9 cellular contexts compared by ENCODE assay signal in genomic region chr16:86604436-86605220, GRCh38. TPM values are rescaled to one million over a fixed set of nuclear protein-coding genes. Genes with fewer than 3 reads are reported as not detected.
A peak's percentile ranks its signal among the peaks of the same experiment; 100 is the strongest.
DNase-seq lines count a peak whose midpoint lies in the region; ATAC-seq and TF ChIP-seq lines count a peak whose summit lies in the region.
"Had no signal": no experiment of that assay in that cellular context is flagged by ENCODE, and none has a peak within 500 bp of the region (broad histone marks: within the 10 kb centered on the region; RNA-seq: fewer than 3 reads in every experiment).

No MANE protein-coding gene starts in this region.

- H3K27me3 ChIP-seq in CD4-positive, alpha-beta T cell (ENCODE audit: control insufficient read depth, insufficient read depth, low read length): peaks cover 5% of the 10 kb centered on the region
- peaks cover 4% of the 10 kb centered on the region for H3K27me3 ChIP-seq in rectal smooth muscle tissue (ENCODE audit: control insufficient read depth, insufficient read depth, low read length)
- no peaks in the 10 kb centered on the region for H3K27me3 ChIP-seq in neural progenitor cell

- peak; percentile 7 to 47 (median 23) for DNase-seq in CD4-positive, alpha-beta T cell
- peak; percentile 20 for DNase-seq in activated T-helper 1 cell treated with Interleukin-2 at 50 U/mL for 16 hours (ENCODE audit: low read depth)
- DNase-seq in neural progenitor cell (ENCODE audit: low spot score): no peak
- DNase-seq in A172 (ENCODE audit: low spot score): no peak
- no peak for DNase-seq in cerebellar cortex (ENCODE audit: low spot score)
- no peak for DNase-seq in NCI-H69 (lab: John Stamatoyannopoulos, UW)
- DNase-seq: DND-41 had no signal

- no peak overlapping the region for H3K4me2 ChIP-seq in neural progenitor cell

- no peak for TF ChIP-seq CTCF in CD4-positive, alpha-beta T cell (IDR thresholded peaks at IDR 0.05)
- TF ChIP-seq CTCF in neural progenitor cell (IDR thresholded peaks at IDR 0.05): no peak

- H3K4me3 Mint-ChIP-seq in CD4-positive, alpha-beta T cell: peak overlapping the region; percentile 88
- H3K4me3 Mint-ChIP-seq in neural progenitor cell: no peak overlapping the region

- no peaks in the 10 kb centered on the region for H3K9me3 Mint-ChIP-seq in CD4-positive, alpha-beta T cell
- peaks cover 5% of the 10 kb centered on the region for H3K9me3 Mint-ChIP-seq in neural progenitor cell

- no peaks in the 10 kb centered on the region for H3K79me2 ChIP-seq in neural progenitor cell (ENCODE audit: low read depth)

- H3K36me3 ChIP-seq in rectal smooth muscle tissue (ENCODE audit: control insufficient read depth, insufficient read depth, low read length) (no peaks in the 10 kb centered on the region), neural progenitor cell (no peaks in the 10 kb centered on the region)

- H3K36me3 Mint-ChIP-seq in CD4-positive, alpha-beta T cell (ENCODE audit: low read depth): no peaks in the 10 kb centered on the region
- no peaks in the 10 kb centered on the region for H3K36me3 Mint-ChIP-seq in neural progenitor cell

- no peak overlapping the region for H3K9ac ChIP-seq in rectal smooth muscle tissue (ENCODE audit: low read length)
- H3K9ac ChIP-seq in neural progenitor cell: no peak overlapping the region

- no peak overlapping the region for H2AFZ ChIP-seq in neural progenitor cell (replicated peaks)

- H3K27me3 Mint-ChIP-seq in CD4-positive, alpha-beta T cell: peaks cover 64% of the 10 kb centered on the region
- peaks cover 10% of the 10 kb centered on the region for H3K27me3 Mint-ChIP-seq in neural progenitor cell (ENCODE audit: insufficient read depth, low read depth)

- no peaks in the 10 kb centered on the region for H4K20me1 ChIP-seq in neural progenitor cell (ENCODE audit: low read depth)

- no peak overlapping the region for H3K27ac ChIP-seq in CD4-positive, alpha-beta T cell (ENCODE audit: low read depth, low read length)
- H3K27ac ChIP-seq in rectal smooth muscle tissue (ENCODE audit: low read depth, low read length) (no peak overlapping the region), neural progenitor cell (no peak overlapping the region)

- CTCF ChIA-PET in CD4-positive, alpha-beta T cell (lab: Charles Lee): no interaction called here

- peak overlapping the region; percentile 36 for H3K4me3 ChIP-seq in rectal smooth muscle tissue (ENCODE audit: low read length)
- H3K4me3 ChIP-seq in neural progenitor cell: no peak overlapping the region

- H3K4me1 Mint-ChIP-seq in CD4-positive, alpha-beta T cell (ENCODE audit: low read depth): peaks cover 8% of the 10 kb centered on the region
- H3K4me1 Mint-ChIP-seq in neural progenitor cell: no peaks in the 10 kb centered on the region

- peak; percentile 97 for ATAC-seq in CD4-positive, alpha-beta T cell (ENCODE audit: poor library complexity)
- ATAC-seq in HG03354 (IDR thresholded peaks at IDR 0.05; ENCODE audit: poor library complexity, severe bottlenecking, unreplicated experiment): peak; percentile 82

- POLR2A ChIA-PET in CD4-positive, alpha-beta T cell (lab: Charles Lee): interaction anchor here (0.7 kb wide), 1 partner anchor 40 kb away, joined by 3 read pairs; no protein-coding TSS in a partner anchor

- H3K4me1 ChIP-seq in rectal smooth muscle tissue (ENCODE audit: control insufficient read depth, insufficient read depth, low read length): no peaks in the 10 kb centered on the region
- H3K4me1 ChIP-seq in neural progenitor cell: no peaks in the 10 kb centered on the region

- no peaks in the 10 kb centered on the region for H3F3A ChIP-seq in neural progenitor cell (ENCODE audit: low read depth)

- peak overlapping the region; percentile 13 for H3K27ac Mint-ChIP-seq in CD4-positive, alpha-beta T cell
- H3K27ac Mint-ChIP-seq in neural progenitor cell: no peak overlapping the region

- no peaks in the 10 kb centered on the region for H3K9me3 ChIP-seq in CD4-positive, alpha-beta T cell (ENCODE audit: control insufficient read depth, low read length)
- no peaks in the 10 kb centered on the region for H3K9me3 ChIP-seq in neural progenitor cell (ENCODE audit: low read depth)

- intact Hi-C loops in CD4-positive, alpha-beta T cell (cut with DNase I, micrococcal nuclease): no loop called here

RNA-seq across cellular contexts. Expression of gene FOXL1, which starts 26.3 kb away (rescaled TPM):
- total RNA-seq in CD4-positive, alpha-beta T cell: not detected
- 0.07 and 0.31 TPM in 2 replicates for total RNA-seq in neural progenitor cell (ENCODE audit: low replicate concordance)
- 4.6 and 7.6 TPM in 2 replicates for total RNA-seq in A172 (2014; rRNA removed; shearing (Covaris generic))

RNA-seq across cellular contexts. Expression of gene FOXC2, which starts 38.0 kb away (rescaled TPM):
- total RNA-seq in CD4-positive, alpha-beta T cell: under 1 TPM; 0.11 to 0.19 TPM
- total RNA-seq in neural progenitor cell (ENCODE audit: low replicate concordance): not detected in 2 replicates
- total RNA-seq in A172 (2014; rRNA removed; shearing (Covaris generic)): 1.3 and 2.3 TPM in 2 replicates

RNA-seq across cellular contexts. Expression of gene MTHFSD, which starts 49.6 kb away (rescaled TPM):
- 1 to 10 TPM; 7.3 to 7.9 TPM for total RNA-seq in CD4-positive, alpha-beta T cell
- total RNA-seq in neural progenitor cell (ENCODE audit: low replicate concordance): 17.4 and 34.6 TPM in 2 replicates
- total RNA-seq in A172 (2014; rRNA removed; shearing (Covaris generic)): 7.8 and 16.2 TPM in 2 replicates

Comparison
In these comparisons a context has a peak if more than half of its experiments do, and no peak if none do; other contexts are left out.
1. DNase-seq: peak in CD4-positive, alpha-beta T cell (10 of 10) and activated T-helper 1 cell treated with Interleukin-2 at 50 U/mL for 16 hours (single experiment); none in neural progenitor cell (single experiment), A172 (single experiment), cerebellar cortex (single experiment) and NCI-H69 (single experiment).